ENCODE assay signal across 1 cellular context in genomic region chr6:64054870-64055269, GRCh38.
TF ChIP-seq lines count a peak whose summit lies in the region.

No MANE protein-coding gene starts in this region.

TF ChIP-seq in IMR-90, 13 proteins besides CTCF, POLR2A, EP300 and RAD21 (continued from another document):
- TF ChIP-seq ELK1 (IDR thresholded peaks at IDR 0.05; ENCODE audit: borderline replicate concordance, low read depth, low read length) (no peak), RFX5 (IDR thresholded peaks at IDR 0.05; ENCODE audit: low read depth, low read length) (no peak), SMC3 (IDR thresholded peaks at IDR 0.05; ENCODE audit: low read depth, low read length) (no peak), MXI1 (IDR thresholded peaks at IDR 0.05; ENCODE audit: borderline replicate concordance, low read depth, low read length) (no peak)
TF ChIP-seq in IMR-90: peak in this region for 0.
